ENCODE assay signal across 1 cellular context in genomic region chr19:2043864-2044708, GRCh38.
TF ChIP-seq lines count a peak whose summit lies in the region.

No MANE protein-coding gene starts in this region.

TF ChIP-seq in IMR-90, 13 proteins besides CTCF, POLR2A, EP300 and RAD21 (continued from another document):
- TF ChIP-seq USF2 (IDR thresholded peaks at IDR 0.05; ENCODE audit: low read depth, low read length) (no peak), RCOR1 (IDR thresholded peaks at IDR 0.05; ENCODE audit: insufficient replicate concordance, low read length) (no peak), MAZ (IDR thresholded peaks at IDR 0.05; ENCODE audit: borderline replicate concordance, low read depth, low read length) (no peak), MXI1 (IDR thresholded peaks at IDR 0.05; ENCODE audit: borderline replicate concordance, low read depth, low read length) (no peak), CEBPB (IDR thresholded peaks at IDR 0.05; ENCODE audit: low read depth, low read length) (no peak), NFE2L2 (IDR thresholded peaks at IDR 0.05; ENCODE audit: low read depth, low read length) (no peak)
